8 cellular contexts compared by ENCODE assay signal in genomic region chr7:6729492-6730342, GRCh38. TPM values are rescaled to one million over a fixed set of nuclear protein-coding genes. Genes with fewer than 3 reads are reported as not detected.
DNase-seq lines count a peak whose midpoint lies in the region; ATAC-seq, FAIRE-seq and TF ChIP-seq lines count a peak whose summit lies in the region.

No MANE protein-coding gene starts in this region.

- no peaks in the 10 kb centered on the region for H4K20me1 ChIP-seq in endothelial cell of umbilical vein (replicated peaks; ENCODE audit: control insufficient read depth, extremely low read depth, insufficient read depth, low read length)

- no peak for TF ChIP-seq POLR2A in endothelial cell of umbilical vein (IDR thresholded peaks at IDR 0.05; ENCODE audit: low read depth, low read length)

- peak; percentile 87 for ATAC-seq in GM21360 (IDR thresholded peaks at IDR 0.05; ENCODE audit: unreplicated experiment)

- POLR2A ChIA-PET in endothelial cell of umbilical vein (lab: Charles Lee): no interaction called here

- H3K36me3 ChIP-seq in NT2/D1 (ENCODE audit: insufficient read depth, insufficient read length, low read length) (peaks cover 24% of the 10 kb centered on the region), endothelial cell of umbilical vein (ENCODE audit: control insufficient read depth in 2 of 2, extremely low read depth in 1 of 2, insufficient read depth in 2 of 2, low read length in 2 of 2) (no peaks in the 10 kb centered on the region)

- H3K9me1 ChIP-seq in endothelial cell of umbilical vein (replicated peaks; ENCODE audit: control insufficient read depth, extremely low read depth, insufficient read depth, low read length): no peaks in the 10 kb centered on the region

- intact Hi-C loops in endothelial cell of umbilical vein (cut with micrococcal nuclease): no loop called here

- peak overlapping the region; percentile 93 for H2AFZ ChIP-seq in endothelial cell of umbilical vein (ENCODE audit: low read depth, low read length)

- TF ChIP-seq CTCF in endothelial cell of umbilical vein (IDR thresholded peaks at IDR 0.05; ENCODE audit: extremely low read depth in 1 of 2, insufficient read depth in 1 of 2, low read depth in 1 of 2, low read length in 2 of 2): no peak

- dilution Hi-C loops in endothelial cell of umbilical vein (cut with MboI; ENCODE audit: extremely low pct_ligation_motif_present, low sequenced_read_pairs): no loop called here

- CTCF ChIA-PET in endothelial cell of umbilical vein (lab: Charles Lee): no interaction called here

- H3K9me3 ChIP-seq in NT2/D1 (ENCODE audit: insufficient read depth, low read length) (no peaks in the 10 kb centered on the region), endothelial cell of umbilical vein (replicated peaks; ENCODE audit: control insufficient read depth, insufficient read depth, low read length) (no peaks in the 10 kb centered on the region)

- H3K27me3 ChIP-seq in NT2/D1 (ENCODE audit: insufficient read depth, insufficient read length) (no peaks in the 10 kb centered on the region), endothelial cell of umbilical vein (ENCODE audit: control insufficient read depth in 2 of 2, insufficient read depth in 2 of 2, low read length in 2 of 2) (no peaks in the 10 kb centered on the region)

- H3K4me1 ChIP-seq in NT2/D1 (ENCODE audit: insufficient read depth, insufficient read length) (peaks cover 7% of the 10 kb centered on the region), endothelial cell of umbilical vein (ENCODE audit: control insufficient read depth, extremely low read depth, insufficient read depth, low read length) (peaks cover 4% of the 10 kb centered on the region)

- peak overlapping the region; percentile 98 for H3K9ac ChIP-seq in NT2/D1 (ENCODE audit: insufficient read length, low read depth)
- H3K9ac ChIP-seq in endothelial cell of umbilical vein (replicated peaks; ENCODE audit: extremely low read depth, insufficient read depth, low read length): peak overlapping the region; percentile 79

- H3K27ac ChIP-seq in endothelial cell of umbilical vein (ENCODE audit: insufficient read depth, low read depth, low read length): peak overlapping the region; percentile 53

- peaks cover 11% of the 10 kb centered on the region for H3K79me2 ChIP-seq in endothelial cell of umbilical vein (ENCODE audit: control insufficient read depth, insufficient read depth, low read length)

- peak; percentile 79 for FAIRE-seq in endothelial cell of umbilical vein (lab: Jason Lieb, UNC)

- DNase-seq in COR-L47 (lab: John Stamatoyannopoulos, UW) (peak; percentile 79), HT-29 (ENCODE audit: low spot score) (peak; percentile 90), NT2/D1 (ENCODE audit: low read depth, low spot score) (peak; percentile 97), endothelial cell of umbilical vein (ENCODE audit: low read depth, low spot score) (peak; percentile 82), midbrain (lab: John Stamatoyannopoulos, UW) (peak; percentile 98)
- peak; percentile 80 for DNase-seq in activated CD8-positive, alpha-beta memory T cell treated with anti-CD3 and anti-CD28 coated beads, Interleukin-2, amount 50 U/mL, for 4 hours
- DNase-seq in stimulated activated CD8-positive, alpha-beta memory T cell treated with anti-CD3 and anti-CD28 coated beads, Interleukin-15, amount 100 ng/mL, for 48 hours (ENCODE audit: low read depth in 2 of 2): peak; percentile 82 to 83

- peak overlapping the region; percentile 94 for H3K4me3 ChIP-seq in NT2/D1 (ENCODE audit: insufficient read length, low read depth)
- peak overlapping the region; percentile 54 to 97 (median 75) for H3K4me3 ChIP-seq in endothelial cell of umbilical vein (replicated peaks in 1 of 3; ENCODE audit: insufficient read depth in 1 of 3, low read depth in 1 of 3, low read length in 3 of 3)

- BruUV-seq in endothelial cell of umbilical vein (replicated peaks; lab: Mats Ljungman, UMichigan): no TSS peak

- peak overlapping the region; percentile 45 for H3K4me2 ChIP-seq in endothelial cell of umbilical vein (ENCODE audit: insufficient read depth, low read length)

TF ChIP-seq in endothelial cell of umbilical vein, 7 proteins besides CTCF, POLR2A, EP300 and RAD21:
- no peak for TF ChIP-seq GATA2 (IDR thresholded peaks at IDR 0.05; ENCODE audit: insufficient read depth, insufficient read length, low read depth, low read length)
- TF ChIP-seq, protein P1, sequence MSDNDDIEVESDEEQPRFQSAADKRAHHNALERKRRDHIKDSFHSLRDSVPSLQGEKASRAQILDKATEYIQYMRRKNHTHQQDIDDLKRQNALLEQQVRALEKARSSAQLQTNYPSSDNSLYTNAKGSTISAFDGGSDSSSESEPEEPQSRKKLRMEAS (IDR thresholded peaks at IDR 0.05; ENCODE audit: insufficient read depth, insufficient read length): peak; percentile 36
- TF ChIP-seq FOS (IDR thresholded peaks at IDR 0.05; ENCODE audit: borderline replicate concordance, insufficient read depth, low read length): no peak
- peak; percentile 64 for TF ChIP-seq POLR2AphosphoS5 (IDR thresholded peaks at IDR 0.05; ENCODE audit: insufficient read depth, low read depth, low read length)
- no peak for TF ChIP-seq JUN (IDR thresholded peaks at IDR 0.05; ENCODE audit: borderline replicate concordance, insufficient read depth, insufficient read length, low read depth)
- peak; percentile 13 for TF ChIP-seq MYC (IDR thresholded peaks at IDR 0.05; ENCODE audit: low read depth, low read length)
- TF ChIP-seq EZH2 (IDR thresholded peaks at IDR 0.05; ENCODE audit: borderline replicate concordance, low read depth, low read length, severe bottlenecking): no peak

RNA-seq across cellular contexts. Expression of gene ZNF12, which starts 23.0 kb away (rescaled TPM):
- total RNA-seq in HT-29 (2014; rRNA removed; shearing (Covaris generic)): 17.2 and 22.5 TPM in 2 replicates
- 13.4 TPM in 2 replicates for total RNA-seq in endothelial cell of umbilical vein
- 5.0 and 5.3 TPM in 2 replicates for polyA plus RNA-seq in endothelial cell of umbilical vein
- polyA plus RNA-seq in endothelial cell of umbilical vein (2011; cell fraction: cytosol; rRNA removed): 4.4 and 5.4 TPM in 2 replicates
- polyA plus RNA-seq in endothelial cell of umbilical vein (2011; cell fraction: nucleus; rRNA removed): 26.7 and 34.7 TPM in 2 replicates
- polyA plus RNA-seq in endothelial cell of umbilical vein (2012): 5.8 and 7.6 TPM in 2 replicates
- polyA minus RNA-seq in endothelial cell of umbilical vein: 9.6 and 10.9 TPM in 2 replicates
- 15.2 TPM for polyA minus RNA-seq in endothelial cell of umbilical vein (2011; cell fraction: cytosol; rRNA and poly(A)+ RNA removed)
- 15.1 and 21.1 TPM in 2 replicates for polyA minus RNA-seq in endothelial cell of umbilical vein (2011; cell fraction: nucleus; rRNA and poly(A)+ RNA removed)

RNA-seq across cellular contexts. Expression of gene RSPH10B2, which starts 24.2 kb away (rescaled TPM):
- total RNA-seq in HT-29 (2014; rRNA removed; shearing (Covaris generic)): 0.08 TPM in 1 of 2 replicates, not detected in the other
- total RNA-seq in endothelial cell of umbilical vein: not detected in 2 replicates
- not detected in 2 replicates for polyA plus RNA-seq in endothelial cell of umbilical vein
- polyA plus RNA-seq in endothelial cell of umbilical vein (2011; cell fraction: cytosol; rRNA removed): 0.06 TPM in 1 of 2 replicates, not detected in the other
- polyA plus RNA-seq in endothelial cell of umbilical vein (2011; cell fraction: nucleus; rRNA removed): 0.25 and 0.40 TPM in 2 replicates
- polyA plus RNA-seq in endothelial cell of umbilical vein (2012): not detected in 2 replicates
- 0.32 and 0.81 TPM in 2 replicates for polyA minus RNA-seq in endothelial cell of umbilical vein
- polyA minus RNA-seq in endothelial cell of umbilical vein (2011; cell fraction: cytosol; rRNA and poly(A)+ RNA removed): not detected
- polyA minus RNA-seq in endothelial cell of umbilical vein (2011; cell fraction: nucleus; rRNA and poly(A)+ RNA removed): 0.48 and 1.1 TPM in 2 replicates

Comparison
In these comparisons a context has a peak if more than half of its experiments do, and no peak if none do; other contexts are left out.
1. Peak in every context shown above with its lines: DNase-seq, ATAC-seq, H3K4me3 ChIP-seq and H3K27ac ChIP-seq.